35 cellular contexts compared by ENCODE assay signal in the genomic region with DNA sequence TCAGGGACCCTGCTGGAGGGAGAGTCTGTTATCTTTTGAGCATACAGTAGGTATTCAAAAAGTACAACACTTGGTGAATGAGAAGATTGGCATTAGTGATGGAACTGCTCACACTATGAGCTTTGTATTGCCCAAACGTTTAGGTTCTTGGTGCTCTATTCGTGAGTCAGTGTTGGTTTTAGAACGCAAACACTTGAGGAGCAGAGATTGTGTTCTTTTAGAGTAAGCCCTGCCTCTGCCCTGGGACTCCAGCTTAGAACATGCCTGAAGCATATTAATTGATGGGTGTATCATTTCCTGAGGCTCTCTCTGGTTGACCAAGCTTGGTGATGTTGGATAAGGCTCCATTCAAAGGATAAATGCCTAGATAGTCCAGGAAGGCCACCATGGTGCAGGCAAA. TPM values are rescaled to one million over a fixed set of nuclear protein-coding genes. Genes with fewer than 3 reads are reported as not detected.
"Had no signal": no experiment of that assay in that cellular context is flagged by ENCODE, and none has a peak within 500 bp of the region (broad histone marks: within the 10 kb centered on the region; RNA-seq: fewer than 3 reads in every experiment).

No MANE protein-coding gene starts in this region.

- H3K4me1 ChIP-seq: body of pancreas, breast epithelium, Peyer's patch had no signal

- H3K9me3 ChIP-seq: body of pancreas, breast epithelium, Peyer's patch, SJSA1 had no signal

- H3K27ac ChIP-seq: body of pancreas, breast epithelium, Peyer's patch, SJSA1 had no signal

- DNase-seq: activated CD4-positive, alpha-beta T cell treated with anti-CD3 and anti-CD28 coated beads, Interleukin-2, amount 10 ng/mL, durations not matched to agents 24 days and 14 days; activated CD4-positive, alpha-beta T cell treated with anti-CD3 and anti-CD28 coated beads, Interleukin-2, amount 50 U/mL, for 4 hours; activated CD8-positive, alpha-beta T cell treated with anti-CD3 and anti-CD28 coated beads for 36 hours; activated effector memory CD4-positive, alpha-beta T cell treated with anti-CD3 and anti-CD28 coated beads, Interleukin-2, amount 50 U/mL, for 16 hours; activated naive CD4-positive, alpha-beta T cell; activated naive CD8-positive, alpha-beta T cell treated with anti-CD3 and anti-CD28 coated beads, Interleukin-2, amount 10 ng/mL, durations not matched to agents 7 days and 5 days; activated T-cell treated with anti-CD3 and anti-CD28 coated beads, Interleukin-2, amount 50 U/mL, for 1 hour; activated T-cell treated with anti-CD3 and anti-CD28 coated beads, Interleukin-2, amount 50 U/mL, for 72 hours; body of pancreas; caudate nucleus; Karpas-422; NCI-H1048; NCI-H1105 treated with DMSO at 0.1 percent for 48 hours; NCI-H1436; NCI-H1694; NCI-H2029; NCI-H510A; NCI-H526; NCI-H748 treated with DMSO at 0.1 percent for 48 hours; NK-92 treated with Interleukin-12 subunit alpha and Interleukin-12 subunit beta, amount 100 ng/mL, for 24 hours; PC-3; Peyer's patch; Right ventricle myocardium superior; SW 1271; T-helper 1 cell; T-helper 2 cell; T-helper 9 cell had no signal

- H3K4me3 ChIP-seq: body of pancreas, breast epithelium, Peyer's patch, SJSA1 had no signal

- H3K36me3 ChIP-seq: breast epithelium, Peyer's patch, SJSA1 had no signal

- H3K27me3 ChIP-seq: body of pancreas, breast epithelium, Peyer's patch, SJSA1 had no signal

RNA-seq across cellular contexts. Expression of a gene that starts 10.8 kb away (rescaled TPM):
- total RNA-seq: activated CD4-positive, alpha-beta T cell treated with anti-CD3 and anti-CD28 coated beads, Interleukin-2, amount 10 ng/mL, durations not matched to agents 24 days and 14 days; activated CD8-positive, alpha-beta memory T cell treated with anti-CD3 and anti-CD28 coated beads for 36 hours; activated CD8-positive, alpha-beta T cell treated with anti-CD3 and anti-CD28 coated beads for 36 hours; activated naive CD8-positive, alpha-beta T cell treated with anti-CD3 and anti-CD28 coated beads, Interleukin-2, amount 10 ng/mL, durations not matched to agents 7 days and 5 days; activated T-cell treated with anti-CD3 and anti-CD28 coated beads, Interleukin-2, amount 50 U/mL, for 72 hours; activated T-helper 17 cell treated with anti-CD3 and anti-CD28 coated beads, Interleukin-2, amount 50 U/mL, for 72 hours; astrocyte; body of pancreas; breast epithelium; cerebellum; MCF 10A; PC-3; Peyer's patch; Right ventricle myocardium superior; SJSA1 had no signal
- polyA plus RNA-seq: adipose tissue had no signal
